ENCODE assay signal across 1 cellular context in the genomic region with DNA sequence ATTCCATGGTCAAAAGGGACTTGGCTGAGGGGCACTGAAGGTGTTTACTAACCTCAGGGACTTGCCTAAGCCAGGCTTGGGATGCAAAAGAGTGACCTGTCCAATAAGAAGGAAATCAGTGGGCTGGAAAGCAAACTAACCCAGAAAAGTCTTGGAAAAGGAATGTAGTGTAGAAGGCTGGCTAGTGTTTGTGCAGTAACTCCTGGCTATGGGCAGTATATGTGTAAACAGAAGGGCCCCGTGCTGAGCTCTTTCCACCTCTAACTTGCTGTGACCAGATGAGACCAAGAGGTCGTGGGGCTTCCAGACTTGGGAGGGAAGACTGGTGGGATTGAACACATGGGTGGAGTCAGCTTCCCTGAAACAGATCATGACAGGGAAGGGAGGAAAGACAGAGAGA.
TF ChIP-seq lines count a peak whose summit lies in the region.

No MANE protein-coding gene starts in this region.

TF ChIP-seq in K562, 482 proteins besides CTCF, POLR2A, EP300 and RAD21:
- no peak for TF ChIP-seq SNRNP70 (optimal IDR thresholded peaks at IDR 0.05; ENCODE audit: low read depth, low read length)
- TF ChIP-seq NFYB (IDR thresholded peaks at IDR 0.05; ENCODE audit: extremely low read depth, insufficient read length) = no peak
- TF ChIP-seq NFE2 (IDR thresholded peaks at IDR 0.05; ENCODE audit: low read depth) = no peak
- TF ChIP-seq RBM14 (IDR thresholded peaks at IDR 0.05; ENCODE audit: borderline replicate concordance, insufficient read depth, low read depth, low read length) = no peak
- TF ChIP-seq, protein P1, sequence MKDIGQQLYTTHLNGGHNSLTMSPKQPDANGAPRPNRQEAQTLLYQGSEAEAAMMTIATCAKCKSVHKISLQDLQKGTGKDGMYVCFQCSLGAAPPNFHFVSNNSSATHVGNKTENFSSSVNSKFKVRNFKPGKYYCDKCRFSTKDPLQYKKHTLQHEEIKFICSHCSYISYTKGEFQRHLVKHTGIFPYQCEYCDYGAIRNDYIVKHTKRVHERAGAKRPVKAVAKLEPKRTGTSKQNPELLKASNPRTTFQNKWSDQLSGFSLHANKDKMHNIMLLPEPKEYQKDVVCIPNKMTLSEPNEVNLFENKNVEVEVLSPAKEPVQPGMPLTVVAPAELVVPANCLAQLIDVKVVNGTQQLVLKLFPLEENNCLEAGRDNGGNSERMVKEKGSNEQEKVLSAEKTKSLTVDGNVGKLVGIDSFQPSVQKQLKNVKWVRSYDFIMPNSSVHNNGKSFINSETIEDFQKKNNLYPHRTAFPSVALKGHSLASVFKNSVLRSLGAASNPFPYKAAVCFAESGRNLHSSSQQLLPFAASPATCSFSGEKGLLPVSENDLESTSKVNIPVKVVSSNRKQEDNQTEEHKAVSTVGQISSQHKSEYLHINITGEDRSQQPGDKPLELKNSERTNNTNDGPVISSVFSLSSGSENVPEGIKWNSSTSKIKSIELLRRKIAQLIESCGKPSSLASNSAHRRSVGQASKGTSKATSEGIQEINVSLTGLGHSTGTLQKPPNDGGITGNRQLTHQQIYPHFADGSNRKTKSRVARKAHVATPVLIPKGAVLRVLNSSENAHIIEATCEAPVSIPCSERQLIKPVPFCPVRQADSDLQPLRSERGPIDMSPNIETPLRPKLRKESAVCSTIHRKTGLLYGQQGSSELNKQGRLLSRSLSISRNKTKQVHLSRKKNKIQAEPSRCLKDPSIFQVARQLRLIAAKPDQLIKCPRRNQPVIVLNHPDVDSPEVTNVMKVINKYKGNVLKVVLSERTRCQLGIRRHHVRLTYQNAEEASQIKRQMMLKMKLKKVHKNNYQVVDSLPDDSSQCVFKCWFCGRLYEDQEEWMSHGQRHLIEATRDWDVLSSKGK (CRISPR knock-in tag; IDR thresholded peaks at IDR 0.05) = no peak
- TF ChIP-seq ZEB2 (IDR thresholded peaks at IDR 0.05) = no peak
- no peak for TF ChIP-seq ZNF764 (CRISPR knock-in tag; IDR thresholded peaks at IDR 0.05; ENCODE audit: low read depth)
- TF ChIP-seq, protein P2, sequence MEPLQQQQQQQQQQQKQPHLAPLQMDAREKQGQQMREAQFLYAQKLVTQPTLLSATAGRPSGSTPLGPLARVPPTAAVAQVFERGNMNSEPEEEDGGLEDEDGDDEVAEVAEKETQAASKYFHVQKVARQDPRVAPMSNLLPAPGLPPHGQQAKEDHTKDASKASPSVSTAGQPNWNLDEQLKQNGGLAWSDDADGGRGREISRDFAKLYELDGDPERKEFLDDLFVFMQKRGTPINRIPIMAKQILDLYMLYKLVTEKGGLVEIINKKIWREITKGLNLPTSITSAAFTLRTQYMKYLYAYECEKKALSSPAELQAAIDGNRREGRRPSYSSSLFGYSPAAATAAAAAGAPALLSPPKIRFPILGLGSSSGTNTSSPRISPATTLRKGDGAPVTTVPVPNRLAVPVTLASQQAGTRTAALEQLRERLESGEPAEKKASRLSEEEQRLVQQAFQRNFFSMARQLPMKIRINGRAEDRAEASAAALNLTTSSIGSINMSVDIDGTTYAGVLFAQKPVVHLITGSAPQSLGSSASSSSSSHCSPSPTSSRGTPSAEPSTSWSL (CRISPR knock-in tag; IDR thresholded peaks at IDR 0.05; ENCODE audit: borderline replicate concordance) = no peak
- no peak for TF ChIP-seq ZNF140 (CRISPR knock-in tag; IDR thresholded peaks at IDR 0.05)
- no peak for TF ChIP-seq ZNF589 (CRISPR knock-in tag; IDR thresholded peaks at IDR 0.05; ENCODE audit: low read depth)
- TF ChIP-seq STAG1 (CRISPR knock-in tag; IDR thresholded peaks at IDR 0.05; ENCODE audit: borderline replicate concordance) = no peak
- TF ChIP-seq MTA3 (IDR thresholded peaks at IDR 0.05; ENCODE audit: borderline replicate concordance) = no peak
- TF ChIP-seq, protein P3, sequence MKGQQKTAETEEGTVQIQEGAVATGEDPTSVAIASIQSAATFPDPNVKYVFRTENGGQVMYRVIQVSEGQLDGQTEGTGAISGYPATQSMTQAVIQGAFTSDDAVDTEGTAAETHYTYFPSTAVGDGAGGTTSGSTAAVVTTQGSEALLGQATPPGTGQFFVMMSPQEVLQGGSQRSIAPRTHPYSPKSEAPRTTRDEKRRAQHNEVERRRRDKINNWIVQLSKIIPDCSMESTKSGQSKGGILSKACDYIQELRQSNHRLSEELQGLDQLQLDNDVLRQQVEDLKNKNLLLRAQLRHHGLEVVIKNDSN (CRISPR knock-in tag; IDR thresholded peaks at IDR 0.05) = no peak
- TF ChIP-seq ZNF239 (CRISPR knock-in tag; IDR thresholded peaks at IDR 0.05) = no peak
- no peak for TF ChIP-seq RAD51 (IDR thresholded peaks at IDR 0.05; ENCODE audit: borderline replicate concordance, low read depth)
- no peak for TF ChIP-seq CBX2 (IDR thresholded peaks at IDR 0.05; ENCODE audit: insufficient read depth, low read length, poor library complexity, severe bottlenecking)
- no peak for TF ChIP-seq ZNF212 (CRISPR knock-in tag; IDR thresholded peaks at IDR 0.05)
- no peak for TF ChIP-seq SAP30 (IDR thresholded peaks at IDR 0.05; ENCODE audit: borderline replicate concordance, insufficient read depth, low read depth, low read length, poor library complexity, severe bottlenecking)
